ENCODE assay signal across 29 cellular contexts in genomic region chr12:15216036-15216889, GRCh38. TPM values are rescaled to one million over a fixed set of nuclear protein-coding genes. Genes with fewer than 3 reads are reported as not detected.
A peak's percentile ranks its signal among the peaks of the same experiment; 100 is the strongest.
DNase-seq lines count a peak whose midpoint lies in the region; ATAC-seq and TF ChIP-seq lines count a peak whose summit lies in the region.
"Had no signal": no experiment of that assay in that cellular context is flagged by ENCODE, and none has a peak within 500 bp of the region (broad histone marks: within the 10 kb centered on the region; RNA-seq: fewer than 3 reads in every experiment).

No MANE protein-coding gene starts in this region.

- peak overlapping the region; percentile 5 for H3K4me3 Mint-ChIP-seq in MCF 10A (ENCODE audit: unreplicated experiment)
- H3K4me3 Mint-ChIP-seq in type B pancreatic cell = no peak overlapping the region
- H3K4me3 Mint-ChIP-seq in activated naive CD4-positive, alpha-beta T cell treated with anti-CD3 and anti-CD28 coated beads, Interleukin-2, amount 10 ng/mL, durations not matched to agents 7 days and 5 days = no peak overlapping the region
- H3K4me3 Mint-ChIP-seq: activated CD4-positive, alpha-beta T cell treated with anti-CD3 and anti-CD28 coated beads for 36 hours; activated naive CD8-positive, alpha-beta T cell treated with anti-CD3 and anti-CD28 coated beads, Interleukin-2, amount 10 ng/mL, durations not matched to agents 7 days and 5 days; activated T-helper 17 cell treated with anti-CD3 and anti-CD28 coated beads, Interleukin-2, amount 50 U/mL, for 72 hours; CD8-positive, alpha-beta T cell; T-cell had no signal

- H3K4me1 Mint-ChIP-seq in MCF 10A (ENCODE audit: insufficient read depth, unreplicated experiment) = peaks cover 38% of the 10 kb centered on the region
- peaks cover 17% of the 10 kb centered on the region for H3K4me1 Mint-ChIP-seq in type B pancreatic cell (ENCODE audit: unreplicated experiment)
- H3K4me1 Mint-ChIP-seq in activated naive CD4-positive, alpha-beta T cell treated with anti-CD3 and anti-CD28 coated beads, Interleukin-2, amount 10 ng/mL, durations not matched to agents 7 days and 5 days = peaks cover 3% of the 10 kb centered on the region
- H3K4me1 Mint-ChIP-seq: activated T-helper 17 cell treated with anti-CD3 and anti-CD28 coated beads, Interleukin-2, amount 50 U/mL, for 72 hours had no signal

- TF ChIP-seq CTCF in MCF 10A (IDR thresholded peaks at IDR 0.05; ENCODE audit: unreplicated experiment) (no peak), mammary epithelial cell (conservative IDR thresholded peaks at IDR 0.05 in 1 of 2, IDR thresholded peaks at IDR 0.05 in 1 of 2; ENCODE audit: extremely low read depth in 1 of 2, insufficient read depth in 1 of 2, low read depth in 1 of 2, low read length in 2 of 2) (no peak), parathyroid adenoma (IDR thresholded peaks at IDR 0.05) (no peak), type B pancreatic cell (conservative IDR thresholded peaks at IDR 0.05) (no peak)

- CTCF ChIA-PET in MCF 10A (lab: Yijun Ruan, JAX) = interaction anchor here (0.7 to 1.8 kb wide), 9 partner anchors 36 to 367 kb away, joined by 3 to 7 read pairs (median 4); no protein-coding TSS in a partner anchor
- CTCF ChIA-PET in mammary epithelial cell (lab: Charles Lee; ENCODE audit: low non-redundant PET) = no interaction called here
- CTCF ChIA-PET in activated naive CD4-positive, alpha-beta T cell treated with anti-CD3 and anti-CD28 coated beads, Interleukin-2, amount 10 ng/mL, durations not matched to agents 7 days and 5 days (lab: Charles Lee) = no interaction called here

- H3K27ac ChIP-seq in mammary epithelial cell (ENCODE audit: insufficient read depth, low read depth, low read length) (no peak overlapping the region), parathyroid adenoma (peak overlapping the region; percentile 80)
- H3K27ac ChIP-seq: colonic mucosa, KMS-11, upper lobe of left lung had no signal

- H2AFZ ChIP-seq in mammary epithelial cell (ENCODE audit: low read depth, low read length) (no peak overlapping the region), parathyroid adenoma (peak overlapping the region; percentile 52)

- peaks cover 2% of the 10 kb centered on the region for H3K27me3 ChIP-seq in mammary epithelial cell (ENCODE audit: insufficient read depth, low read length)
- H3K27me3 ChIP-seq in parathyroid adenoma (ENCODE audit: control insufficient read depth, insufficient read depth, low read length) = no peaks in the 10 kb centered on the region
- H3K27me3 ChIP-seq: colonic mucosa, upper lobe of left lung had no signal

- H3K36me3 Mint-ChIP-seq in MCF 10A (ENCODE audit: insufficient read depth, unreplicated experiment) (peaks cover 6% of the 10 kb centered on the region), type B pancreatic cell (peaks cover 37% of the 10 kb centered on the region)
- no peaks in the 10 kb centered on the region for H3K36me3 Mint-ChIP-seq in activated naive CD4-positive, alpha-beta T cell treated with anti-CD3 and anti-CD28 coated beads, Interleukin-2, amount 10 ng/mL, durations not matched to agents 7 days and 5 days
- H3K36me3 Mint-ChIP-seq: activated naive CD8-positive, alpha-beta T cell treated with anti-CD3 and anti-CD28 coated beads, Interleukin-2, amount 10 ng/mL, durations not matched to agents 7 days and 5 days; brain; CD8-positive, alpha-beta T cell; T-cell had no signal

- H3K79me2 ChIP-seq in mammary epithelial cell (ENCODE audit: insufficient read depth, low read length) = no peaks in the 10 kb centered on the region
- peaks cover 3% of the 10 kb centered on the region for H3K79me2 ChIP-seq in parathyroid adenoma

- in situ Hi-C loops in mammary epithelial cell (cut with MboI; ENCODE audit: low sequenced_read_pairs in 2 of 2) = loop anchor here in 1 of 2 donors (25.0 kb wide), 2 partner anchors 204 to 379 kb away; partner anchors contain the start of gene ART4

- H3K4me2 ChIP-seq in mammary epithelial cell (ENCODE audit: insufficient read depth, low read depth, low read length) (no peak overlapping the region), parathyroid adenoma (ENCODE audit: low read length) (no peak overlapping the region)
- H3K4me2 ChIP-seq: KMS-11, smooth muscle cell had no signal

- WGBS in mammary epithelial cell (ENCODE audit: low coverage, missing lambda C conversion rate) = 54% methylated on average over 5 of the region's 5 CpGs

- DNase-seq in MCF 10A (ENCODE audit: unreplicated experiment) (peak; percentile 26), mammary epithelial cell (no peak), type B pancreatic cell (ENCODE audit: extremely low spot score, unreplicated experiment) (no peak), HT-29 (ENCODE audit: low spot score) (no peak)
- DNase-seq in activated naive CD4-positive, alpha-beta T cell treated with anti-CD3 and anti-CD28 coated beads, Interleukin-2, amount 10 ng/mL, durations not matched to agents 7 days and 5 days = no peak
- DNase-seq: activated CD4-positive, alpha-beta T cell treated with anti-CD3 and anti-CD28 coated beads for 36 hours; activated naive CD8-positive, alpha-beta T cell treated with anti-CD3 and anti-CD28 coated beads, Interleukin-2, amount 10 ng/mL, durations not matched to agents 7 days and 5 days; AML-193; CD8-positive, alpha-beta T cell; colonic mucosa; DMS153; NCI-H1694; NCI-H774; SHP77; stimulated activated CD4-positive, alpha-beta T cell treated with anti-CD3 and anti-CD28 coated beads, Interleukin-2, amount 100 ng/mL, for 48 hours; stimulated activated naive CD4-positive, alpha-beta T cell treated with Interleukin-2 at 50 U/mL for 16 hours; T-cell; upper lobe of left lung had no signal

- intact Hi-C loops in MCF 10A (cut with micrococcal nuclease) (loop anchor here (1.0 kb wide), 1 partner anchor 20 kb away; no protein-coding TSS in a partner anchor), mammary epithelial cell (cut with micrococcal nuclease) (no loop called here)

- H3K27me3 Mint-ChIP-seq in MCF 10A (ENCODE audit: insufficient read depth, unreplicated experiment) (no peaks in the 10 kb centered on the region), type B pancreatic cell (peaks cover 7% of the 10 kb centered on the region)
- H3K27me3 Mint-ChIP-seq in activated naive CD4-positive, alpha-beta T cell treated with anti-CD3 and anti-CD28 coated beads, Interleukin-2, amount 10 ng/mL, durations not matched to agents 7 days and 5 days = peaks cover 21% of the 10 kb centered on the region

- POLR2A ChIA-PET in MCF 10A (lab: Yijun Ruan, JAX) = interaction anchor here (0.7 to 2.1 kb wide), 7 partner anchors 8 to 394 kb away, joined by 3 to 10 read pairs (median 3); no protein-coding TSS in a partner anchor

- H3K4me3 ChIP-seq in mammary epithelial cell (replicated peaks in 1 of 3; ENCODE audit: insufficient read depth in 1 of 3, low read depth in 2 of 3, low read length in 3 of 3) (no peak overlapping the region), parathyroid adenoma (ENCODE audit: low read depth, low read length) (no peak overlapping the region)
- H3K4me3 ChIP-seq: colonic mucosa, prostate gland, smooth muscle cell, upper lobe of left lung had no signal

- H3K9ac ChIP-seq in mammary epithelial cell (ENCODE audit: insufficient read depth, low read length) = no peak overlapping the region
- H3K9ac ChIP-seq in parathyroid adenoma = no peak overlapping the region
- H3K9ac ChIP-seq: KMS-11 had no signal

- H4K20me1 ChIP-seq in mammary epithelial cell (ENCODE audit: insufficient read depth, low read length) = no peaks in the 10 kb centered on the region

- BruUV-seq in MCF 10A (replicated peaks; lab: Mats Ljungman, UMichigan) (no TSS peak), mammary epithelial cell (replicated peaks; lab: Mats Ljungman, UMichigan) (no TSS peak)

- peaks cover 4% of the 10 kb centered on the region for H3K4me1 ChIP-seq in mammary epithelial cell (ENCODE audit: insufficient read depth, low read length)
- peaks cover 24% of the 10 kb centered on the region for H3K4me1 ChIP-seq in parathyroid adenoma
- H3K4me1 ChIP-seq: colonic mucosa, prostate gland had no signal

- H3K27ac Mint-ChIP-seq in MCF 10A (ENCODE audit: low read depth, unreplicated experiment) = peak overlapping the region; percentile 72
- H3K27ac Mint-ChIP-seq in type B pancreatic cell = peak overlapping the region; percentile 30
- H3K27ac Mint-ChIP-seq in activated naive CD4-positive, alpha-beta T cell treated with anti-CD3 and anti-CD28 coated beads, Interleukin-2, amount 10 ng/mL, durations not matched to agents 7 days and 5 days = no peak overlapping the region
- H3K27ac Mint-ChIP-seq: activated CD4-positive, alpha-beta T cell treated with anti-CD3 and anti-CD28 coated beads for 36 hours; activated naive CD8-positive, alpha-beta T cell treated with anti-CD3 and anti-CD28 coated beads, Interleukin-2, amount 10 ng/mL, durations not matched to agents 7 days and 5 days; activated T-helper 17 cell treated with anti-CD3 and anti-CD28 coated beads, Interleukin-2, amount 50 U/mL, for 72 hours; CD8-positive, alpha-beta T cell; T-cell had no signal

- dilution Hi-C loops in mammary epithelial cell (cut with HindIII; ENCODE audit: low sequenced_read_pairs) = no loop called here

- H3K36me3 ChIP-seq in mammary epithelial cell (ENCODE audit: insufficient read depth, low read length) (no peaks in the 10 kb centered on the region), parathyroid adenoma (ENCODE audit: control insufficient read depth, insufficient read depth, low read length) (no peaks in the 10 kb centered on the region)
- H3K36me3 ChIP-seq: colonic mucosa, prostate gland, upper lobe of left lung had no signal

- H3K9me3 ChIP-seq in mammary epithelial cell (replicated peaks; ENCODE audit: insufficient read depth, low read length) = no peaks in the 10 kb centered on the region
- no peaks in the 10 kb centered on the region for H3K9me3 ChIP-seq in parathyroid adenoma (ENCODE audit: control insufficient read depth, low read length)
- H3K9me3 ChIP-seq: colonic mucosa, prostate gland, upper lobe of left lung had no signal

- H3K9me3 Mint-ChIP-seq in MCF 10A (ENCODE audit: unreplicated experiment) (no peaks in the 10 kb centered on the region), type B pancreatic cell (peaks cover 6% of the 10 kb centered on the region)
- no peaks in the 10 kb centered on the region for H3K9me3 Mint-ChIP-seq in activated naive CD4-positive, alpha-beta T cell treated with anti-CD3 and anti-CD28 coated beads, Interleukin-2, amount 10 ng/mL, durations not matched to agents 7 days and 5 days
- H3K9me3 Mint-ChIP-seq: activated naive CD8-positive, alpha-beta T cell treated with anti-CD3 and anti-CD28 coated beads, Interleukin-2, amount 10 ng/mL, durations not matched to agents 7 days and 5 days; activated T-helper 17 cell treated with anti-CD3 and anti-CD28 coated beads, Interleukin-2, amount 50 U/mL, for 72 hours; CD8-positive, alpha-beta T cell; T-cell had no signal

- ATAC-seq in esophagus mucosa = peak; percentile 60
- no peak for ATAC-seq in GM19023 (IDR thresholded peaks at IDR 0.05; ENCODE audit: unreplicated experiment)
- ATAC-seq: activated CD4-positive, alpha-beta T cell treated with anti-CD3 and anti-CD28 coated beads for 36 hours; activated T-helper 17 cell treated with anti-CD3 and anti-CD28 coated beads, Interleukin-2, amount 50 U/mL, for 72 hours; CD8-positive, alpha-beta T cell; T-cell had no signal

RNA-seq across cellular contexts. Expression of gene RERG, which starts 5.0 kb away (rescaled TPM):
- 7.6 and 16.5 TPM in 2 replicates for total RNA-seq in MCF 10A (2022)
- under 1 TPM in 1 of 2 donors, not detected in 1; 0.17 TPM for total RNA-seq in mammary epithelial cell
- not detected for polyA plus RNA-seq in mammary epithelial cell
- not detected for polyA minus RNA-seq in mammary epithelial cell
- 1.9 TPM for total RNA-seq in esophagus mucosa
- total RNA-seq in type B pancreatic cell (ENCODE audit: low replicate concordance) = 24.2 and 32.3 TPM in 2 replicates
- total RNA-seq in HT-29 (2014; rRNA removed; shearing (Covaris generic)) = not detected in 2 replicates
- total RNA-seq: A172; activated CD4-positive, alpha-beta T cell treated with anti-CD3 and anti-CD28 coated beads for 36 hours; activated naive CD8-positive, alpha-beta T cell treated with anti-CD3 and anti-CD28 coated beads, Interleukin-2, amount 10 ng/mL, durations not matched to agents 7 days and 5 days; activated T-helper 17 cell treated with anti-CD3 and anti-CD28 coated beads, Interleukin-2, amount 50 U/mL, for 72 hours; CD8-positive, alpha-beta T cell; mononuclear cell; OCI-LY7 had no signal
- polyA plus RNA-seq: smooth muscle cell had no signal
